Comparison of ENCODE assay signal across 15 cellular contexts in genomic region chr5:115424446-115424845, GRCh38.
"Had no signal": no experiment of that assay in that cellular context is flagged by ENCODE, and none has a peak within 500 bp of the region (broad histone marks: within the 10 kb centered on the region; RNA-seq: fewer than 3 reads in every experiment).

No MANE protein-coding gene starts in this region.

- H3K4me3 Mint-ChIP-seq: activated CD4-positive, alpha-beta T cell treated with anti-CD3 and anti-CD28 coated beads, Interleukin-2, amount 10 ng/mL, durations not matched to agents 7 days and 5 days; activated naive CD4-positive, alpha-beta T cell treated with anti-CD3 and anti-CD28 coated beads for 36 hours; activated naive CD8-positive, alpha-beta T cell treated with anti-CD3 and anti-CD28 coated beads, Interleukin-2, amount 50 U/mL, for 24 hours; naive thymus-derived CD4-positive, alpha-beta T cell; T-helper 2 cell treated with Interferon-gamma antibody and Interleukin-4, amounts not matched to agents 5 μg/mL and 100 μg/mL, for 36 hours had no signal

- H3K9me3 Mint-ChIP-seq: activated CD4-positive, alpha-beta T cell treated with anti-CD3 and anti-CD28 coated beads, Interleukin-2, amount 10 ng/mL, durations not matched to agents 7 days and 5 days; activated naive CD4-positive, alpha-beta T cell treated with anti-CD3 and anti-CD28 coated beads for 36 hours; activated naive CD8-positive, alpha-beta T cell treated with anti-CD3 and anti-CD28 coated beads, Interleukin-2, amount 50 U/mL, for 24 hours; T-helper 2 cell treated with Interferon-gamma antibody and Interleukin-4, amounts not matched to agents 5 μg/mL and 100 μg/mL, for 36 hours had no signal

- DNase-seq: activated CD4-positive, alpha-beta T cell treated with anti-CD3 and anti-CD28 coated beads, Interleukin-2, amount 10 ng/mL, durations not matched to agents 7 days and 5 days; activated CD4-positive, CD25-positive, alpha-beta regulatory T cell; activated naive CD4-positive, alpha-beta T cell treated with anti-CD3 and anti-CD28 coated beads for 36 hours; activated naive CD8-positive, alpha-beta T cell treated with anti-CD3 and anti-CD28 coated beads, Interleukin-2, amount 50 U/mL, for 24 hours; aorta; glutamatergic neuron; kidney glomerular epithelial cell; naive thymus-derived CD4-positive, alpha-beta T cell; pancreas; stimulated activated CD4-positive, alpha-beta T cell treated with anti-CD3 and anti-CD28 coated beads, Interleukin-15, amount 100 ng/mL, for 24 hours; stimulated activated CD4-positive, alpha-beta T cell treated with anti-CD3 and anti-CD28 coated beads, Interleukin-4, amount 100 ng/mL, for 24 hours; stimulated activated naive CD4-positive, alpha-beta T cell had no signal

- H3K27me3 ChIP-seq: pancreas, suprapubic skin had no signal

- H3K27ac Mint-ChIP-seq: activated CD4-positive, alpha-beta T cell treated with anti-CD3 and anti-CD28 coated beads, Interleukin-2, amount 10 ng/mL, durations not matched to agents 7 days and 5 days; activated naive CD4-positive, alpha-beta T cell treated with anti-CD3 and anti-CD28 coated beads for 36 hours; activated naive CD8-positive, alpha-beta T cell treated with anti-CD3 and anti-CD28 coated beads, Interleukin-2, amount 50 U/mL, for 24 hours; naive thymus-derived CD4-positive, alpha-beta T cell; T-helper 2 cell treated with Interferon-gamma antibody and Interleukin-4, amounts not matched to agents 5 μg/mL and 100 μg/mL, for 36 hours had no signal

- H3K4me3 ChIP-seq: pancreas, skin epidermis, suprapubic skin had no signal

- H3K27ac ChIP-seq: pancreas, suprapubic skin had no signal

- H3K4me1 Mint-ChIP-seq: activated CD4-positive, alpha-beta T cell treated with anti-CD3 and anti-CD28 coated beads, Interleukin-2, amount 10 ng/mL, durations not matched to agents 7 days and 5 days; naive thymus-derived CD4-positive, alpha-beta T cell had no signal

- ATAC-seq: activated naive CD8-positive, alpha-beta T cell treated with anti-CD3 and anti-CD28 coated beads, Interleukin-2, amount 50 U/mL, for 24 hours; naive thymus-derived CD4-positive, alpha-beta T cell had no signal

- H3K36me3 ChIP-seq: pancreas, suprapubic skin had no signal

- H3K36me3 Mint-ChIP-seq: naive thymus-derived CD4-positive, alpha-beta T cell had no signal

- H3K9me3 ChIP-seq: pancreas, suprapubic skin had no signal
